2 cellular contexts compared by ENCODE assay signal in the genomic region with DNA sequence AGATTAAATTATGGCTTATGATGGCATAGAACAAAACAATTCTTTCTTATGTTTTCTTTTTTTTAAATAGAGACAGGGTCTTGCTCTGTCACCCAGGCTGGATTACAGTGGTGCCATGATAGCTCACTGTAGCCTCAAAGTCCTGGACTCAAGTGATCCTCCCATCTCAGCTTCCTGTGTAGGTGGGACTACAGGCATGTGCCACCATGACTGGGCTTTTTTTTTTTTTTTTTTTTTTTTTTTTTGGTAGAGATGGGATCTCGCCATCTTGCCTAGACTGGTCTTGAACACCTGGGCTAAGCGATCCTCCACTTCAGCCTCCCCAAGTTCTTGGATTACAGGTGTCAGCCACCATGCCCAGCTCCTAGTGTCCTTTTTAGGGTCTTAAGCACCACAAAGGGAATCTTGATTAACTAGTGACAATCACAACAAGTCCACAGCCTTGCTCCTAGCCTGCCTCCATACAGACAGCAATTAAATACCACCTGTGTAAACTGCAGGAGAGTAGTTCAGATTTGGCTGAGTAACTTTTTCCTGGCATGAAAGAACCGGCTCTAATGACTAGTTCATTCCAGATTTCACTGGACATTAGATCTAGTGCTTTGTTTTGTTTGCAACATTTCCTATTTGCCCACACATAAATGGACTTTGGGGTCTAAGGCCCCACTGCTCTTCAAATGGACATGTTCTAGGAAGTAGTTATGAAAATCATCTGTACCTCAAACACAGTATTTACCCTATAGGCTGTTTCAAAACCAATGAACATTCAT.
TF ChIP-seq lines count a peak whose summit lies in the region.

No MANE protein-coding gene starts in this region.

TF ChIP-seq in IMR-90, 13 proteins besides CTCF, POLR2A, EP300 and RAD21 (continued from another document):
- TF ChIP-seq, protein P1, sequence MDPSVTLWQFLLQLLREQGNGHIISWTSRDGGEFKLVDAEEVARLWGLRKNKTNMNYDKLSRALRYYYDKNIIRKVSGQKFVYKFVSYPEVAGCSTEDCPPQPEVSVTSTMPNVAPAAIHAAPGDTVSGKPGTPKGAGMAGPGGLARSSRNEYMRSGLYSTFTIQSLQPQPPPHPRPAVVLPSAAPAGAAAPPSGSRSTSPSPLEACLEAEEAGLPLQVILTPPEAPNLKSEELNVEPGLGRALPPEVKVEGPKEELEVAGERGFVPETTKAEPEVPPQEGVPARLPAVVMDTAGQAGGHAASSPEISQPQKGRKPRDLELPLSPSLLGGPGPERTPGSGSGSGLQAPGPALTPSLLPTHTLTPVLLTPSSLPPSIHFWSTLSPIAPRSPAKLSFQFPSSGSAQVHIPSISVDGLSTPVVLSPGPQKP (IDR thresholded peaks at IDR 0.05; ENCODE audit: borderline replicate concordance, low read depth, low read length): no peak
- TF ChIP-seq NFE2L2 (IDR thresholded peaks at IDR 0.05; ENCODE audit: low read depth, low read length) (peak; percentile 52), BHLHE40 (IDR thresholded peaks at IDR 0.05; ENCODE audit: low read depth, low read length) (no peak)
TF ChIP-seq in IMR-90: peak in this region for 1.

TF ChIP-seq in WTC11, 78 proteins besides CTCF, POLR2A, EP300 and RAD21 (continued from another document):
- TF ChIP-seq, protein P2, sequence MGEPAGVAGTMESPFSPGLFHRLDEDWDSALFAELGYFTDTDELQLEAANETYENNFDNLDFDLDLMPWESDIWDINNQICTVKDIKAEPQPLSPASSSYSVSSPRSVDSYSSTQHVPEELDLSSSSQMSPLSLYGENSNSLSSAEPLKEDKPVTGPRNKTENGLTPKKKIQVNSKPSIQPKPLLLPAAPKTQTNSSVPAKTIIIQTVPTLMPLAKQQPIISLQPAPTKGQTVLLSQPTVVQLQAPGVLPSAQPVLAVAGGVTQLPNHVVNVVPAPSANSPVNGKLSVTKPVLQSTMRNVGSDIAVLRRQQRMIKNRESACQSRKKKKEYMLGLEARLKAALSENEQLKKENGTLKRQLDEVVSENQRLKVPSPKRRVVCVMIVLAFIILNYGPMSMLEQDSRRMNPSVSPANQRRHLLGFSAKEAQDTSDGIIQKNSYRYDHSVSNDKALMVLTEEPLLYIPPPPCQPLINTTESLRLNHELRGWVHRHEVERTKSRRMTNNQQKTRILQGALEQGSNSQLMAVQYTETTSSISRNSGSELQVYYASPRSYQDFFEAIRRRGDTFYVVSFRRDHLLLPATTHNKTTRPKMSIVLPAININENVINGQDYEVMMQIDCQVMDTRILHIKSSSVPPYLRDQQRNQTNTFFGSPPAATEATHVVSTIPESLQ (CRISPR knock-in tag; IDR thresholded peaks at IDR 0.05): no peak
- TF ChIP-seq, protein P3, sequence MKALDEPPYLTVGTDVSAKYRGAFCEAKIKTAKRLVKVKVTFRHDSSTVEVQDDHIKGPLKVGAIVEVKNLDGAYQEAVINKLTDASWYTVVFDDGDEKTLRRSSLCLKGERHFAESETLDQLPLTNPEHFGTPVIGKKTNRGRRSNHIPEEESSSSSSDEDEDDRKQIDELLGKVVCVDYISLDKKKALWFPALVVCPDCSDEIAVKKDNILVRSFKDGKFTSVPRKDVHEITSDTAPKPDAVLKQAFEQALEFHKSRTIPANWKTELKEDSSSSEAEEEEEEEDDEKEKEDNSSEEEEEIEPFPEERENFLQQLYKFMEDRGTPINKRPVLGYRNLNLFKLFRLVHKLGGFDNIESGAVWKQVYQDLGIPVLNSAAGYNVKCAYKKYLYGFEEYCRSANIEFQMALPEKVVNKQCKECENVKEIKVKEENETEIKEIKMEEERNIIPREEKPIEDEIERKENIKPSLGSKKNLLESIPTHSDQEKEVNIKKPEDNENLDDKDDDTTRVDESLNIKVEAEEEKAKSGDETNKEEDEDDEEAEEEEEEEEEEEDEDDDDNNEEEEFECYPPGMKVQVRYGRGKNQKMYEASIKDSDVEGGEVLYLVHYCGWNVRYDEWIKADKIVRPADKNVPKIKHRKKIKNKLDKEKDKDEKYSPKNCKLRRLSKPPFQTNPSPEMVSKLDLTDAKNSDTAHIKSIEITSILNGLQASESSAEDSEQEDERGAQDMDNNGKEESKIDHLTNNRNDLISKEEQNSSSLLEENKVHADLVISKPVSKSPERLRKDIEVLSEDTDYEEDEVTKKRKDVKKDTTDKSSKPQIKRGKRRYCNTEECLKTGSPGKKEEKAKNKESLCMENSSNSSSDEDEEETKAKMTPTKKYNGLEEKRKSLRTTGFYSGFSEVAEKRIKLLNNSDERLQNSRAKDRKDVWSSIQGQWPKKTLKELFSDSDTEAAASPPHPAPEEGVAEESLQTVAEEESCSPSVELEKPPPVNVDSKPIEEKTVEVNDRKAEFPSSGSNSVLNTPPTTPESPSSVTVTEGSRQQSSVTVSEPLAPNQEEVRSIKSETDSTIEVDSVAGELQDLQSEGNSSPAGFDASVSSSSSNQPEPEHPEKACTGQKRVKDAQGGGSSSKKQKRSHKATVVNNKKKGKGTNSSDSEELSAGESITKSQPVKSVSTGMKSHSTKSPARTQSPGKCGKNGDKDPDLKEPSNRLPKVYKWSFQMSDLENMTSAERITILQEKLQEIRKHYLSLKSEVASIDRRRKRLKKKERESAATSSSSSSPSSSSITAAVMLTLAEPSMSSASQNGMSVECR (CRISPR knock-in tag; IDR thresholded peaks at IDR 0.05; ENCODE audit: borderline replicate concordance): no peak
- TF ChIP-seq RORB (CRISPR knock-in tag; IDR thresholded peaks at IDR 0.05) (no peak), NR3C1 (CRISPR knock-in tag; conservative IDR thresholded peaks at IDR 0.05; ENCODE audit: low read depth) (no peak), ZNF263 (CRISPR knock-in tag; IDR thresholded peaks at IDR 0.05; ENCODE audit: low read depth) (no peak), GABPB1 (CRISPR knock-in tag; IDR thresholded peaks at IDR 0.05) (no peak)
